Comparison of ENCODE assay signal across 19 cellular contexts in the genomic region with DNA sequence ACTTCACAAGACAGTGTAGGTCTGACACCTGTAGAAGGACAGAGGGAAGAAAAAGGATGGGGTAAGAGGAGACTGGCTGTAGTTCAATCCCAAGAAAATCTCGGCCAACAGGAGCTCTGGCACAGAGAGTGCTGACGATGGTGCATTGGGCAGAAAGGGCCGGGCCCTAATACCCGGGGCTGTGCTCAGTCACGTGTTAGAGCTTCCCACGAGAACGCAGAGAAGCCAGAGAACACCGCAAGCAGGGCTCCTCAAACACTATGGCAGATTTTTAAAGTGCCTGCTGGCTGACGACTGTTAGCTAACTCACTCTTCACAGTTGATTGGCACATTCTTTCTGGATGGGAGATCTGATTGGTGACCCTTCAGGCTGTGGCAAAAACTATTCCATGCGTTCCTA. TPM values are rescaled to one million over a fixed set of nuclear protein-coding genes. Genes with fewer than 3 reads are reported as not detected.
"Had no signal": no experiment of that assay in that cellular context is flagged by ENCODE, and none has a peak within 500 bp of the region (broad histone marks: within the 10 kb centered on the region; RNA-seq: fewer than 3 reads in every experiment).

No MANE protein-coding gene starts in this region.

- H3K27me3 Mint-ChIP-seq: activated CD8-positive, alpha-beta T cell treated with anti-CD3 and anti-CD28 coated beads for 36 hours; activated T-cell treated with anti-CD3 and anti-CD28 coated beads, Interleukin-2, amount 50 U/mL, for 24 hours; stimulated activated naive B cell treated with anti-CD40 and anti-IgM and Interleukin-4, amounts not matched to agents 10 μg/mL and 1 μg/mL and 100 μg/mL, for 72 hours had no signal

- H3K27me3 ChIP-seq: brain microvascular endothelial cell, colonic mucosa, foreskin keratinocyte, neutrophil had no signal

- H3K4me3 ChIP-seq: colonic mucosa, lower lobe of right lung had no signal

- H3K27ac Mint-ChIP-seq: activated CD4-positive, alpha-beta T cell treated with anti-CD3 and anti-CD28 coated beads, Interleukin-2, amount 10 ng/mL, durations not matched to agents 24 days and 14 days; activated CD8-positive, alpha-beta T cell treated with anti-CD3 and anti-CD28 coated beads for 36 hours; activated T-cell treated with anti-CD3 and anti-CD28 coated beads, Interleukin-2, amount 50 U/mL, for 24 hours; activated T-helper 2 cell treated with anti-CD3 and anti-CD28 coated beads, Interferon-gamma antibody, Interleukin-2, Interleukin-4, amounts not matched to agents 10 μg/mL and 5 μg/mL and 100 μg/mL, durations not matched to agents 14 hours and 24 hours and 36 hours; natural killer cell; stimulated activated naive B cell treated with anti-CD40 and anti-IgM and Interleukin-4, amounts not matched to agents 10 μg/mL and 1 μg/mL and 100 μg/mL, for 72 hours had no signal

- H3K27ac ChIP-seq: brain microvascular endothelial cell, colonic mucosa, foreskin keratinocyte, lower lobe of right lung, neutrophil had no signal

- H3K4me1 ChIP-seq: colonic mucosa, lower lobe of right lung had no signal

- H3K4me3 Mint-ChIP-seq: activated CD4-positive, alpha-beta T cell treated with anti-CD3 and anti-CD28 coated beads, Interleukin-2, amount 10 ng/mL, durations not matched to agents 24 days and 14 days; activated CD8-positive, alpha-beta T cell treated with anti-CD3 and anti-CD28 coated beads for 36 hours; activated T-cell treated with anti-CD3 and anti-CD28 coated beads, Interleukin-2, amount 50 U/mL, for 24 hours; natural killer cell; stimulated activated naive B cell treated with anti-CD40 and anti-IgM and Interleukin-4, amounts not matched to agents 10 μg/mL and 1 μg/mL and 100 μg/mL, for 72 hours had no signal

- H3K9me3 Mint-ChIP-seq: activated CD4-positive, alpha-beta T cell treated with anti-CD3 and anti-CD28 coated beads, Interleukin-2, amount 10 ng/mL, durations not matched to agents 24 days and 14 days; activated CD8-positive, alpha-beta T cell treated with anti-CD3 and anti-CD28 coated beads for 36 hours; activated T-cell treated with anti-CD3 and anti-CD28 coated beads, Interleukin-2, amount 50 U/mL, for 24 hours; activated T-helper 2 cell treated with anti-CD3 and anti-CD28 coated beads, Interferon-gamma antibody, Interleukin-2, Interleukin-4, amounts not matched to agents 10 μg/mL and 5 μg/mL and 100 μg/mL, durations not matched to agents 14 hours and 24 hours and 36 hours; natural killer cell; stimulated activated naive B cell treated with anti-CD40 and anti-IgM and Interleukin-4, amounts not matched to agents 10 μg/mL and 1 μg/mL and 100 μg/mL, for 72 hours had no signal

- DNase-seq: activated CD4-positive, alpha-beta T cell treated with anti-CD3 and anti-CD28 coated beads, Interleukin-2, amount 10 ng/mL, durations not matched to agents 24 days and 14 days; activated CD4-positive, CD25-positive, alpha-beta regulatory T cell; activated CD8-positive, alpha-beta T cell treated with anti-CD3 and anti-CD28 coated beads for 36 hours; activated naive CD4-positive, alpha-beta T cell treated with Interleukin-2 at 50 U/mL for 16 hours; activated T-cell treated with anti-CD3 and anti-CD28 coated beads, Interleukin-2, amount 50 U/mL, for 24 hours; aorta; brain microvascular endothelial cell; central memory CD4-positive, alpha-beta T cell; colonic mucosa; foreskin keratinocyte; glutamatergic neuron; hippocampal formation; lower lobe of right lung; natural killer cell; retina; stimulated activated naive B cell treated with anti-CD40 and anti-IgM and Interleukin-4, amounts not matched to agents 10 μg/mL and 1 μg/mL and 100 μg/mL, for 72 hours; T-helper 9 cell had no signal

- H3K36me3 Mint-ChIP-seq: stimulated activated naive B cell treated with anti-CD40 and anti-IgM and Interleukin-4, amounts not matched to agents 10 μg/mL and 1 μg/mL and 100 μg/mL, for 72 hours had no signal

- H3K9me3 ChIP-seq: colonic mucosa, lower lobe of right lung, neutrophil had no signal

- ATAC-seq: activated CD8-positive, alpha-beta T cell treated with anti-CD3 and anti-CD28 coated beads for 36 hours; foreskin keratinocyte; lower lobe of right lung; natural killer cell; stimulated activated naive B cell treated with anti-CD40 and anti-IgM and Interleukin-4, amounts not matched to agents 10 μg/mL and 1 μg/mL and 100 μg/mL, for 72 hours had no signal

- H3K36me3 ChIP-seq: brain microvascular endothelial cell, colonic mucosa, lower lobe of right lung, neutrophil had no signal

RNA-seq across cellular contexts. Expression of a gene that starts 35.5 kb away (rescaled TPM):
- total RNA-seq: activated CD4-positive, alpha-beta T cell treated with anti-CD3 and anti-CD28 coated beads, Interleukin-2, amount 10 ng/mL, durations not matched to agents 24 days and 14 days; activated CD8-positive, alpha-beta T cell treated with anti-CD3 and anti-CD28 coated beads for 36 hours; activated T-helper 2 cell treated with anti-CD3 and anti-CD28 coated beads, Interferon-gamma antibody, Interleukin-2, Interleukin-4, amounts not matched to agents 10 μg/mL and 5 μg/mL and 100 μg/mL, durations not matched to agents 14 hours and 24 hours and 36 hours had no signal
